ENCODE assay signal across 9 cellular contexts in genomic region chr6:142207265-142207877, GRCh38.
DNase-seq lines count a peak whose midpoint lies in the region; ATAC-seq and TF ChIP-seq lines count a peak whose summit lies in the region.
"Had no signal": no experiment of that assay in that cellular context is flagged by ENCODE, and none has a peak within 500 bp of the region (broad histone marks: within the 10 kb centered on the region; RNA-seq: fewer than 3 reads in every experiment).

No MANE protein-coding gene starts in this region.

- peak; percentile 76 for TF ChIP-seq CTCF in retinal pigment epithelial cell (conservative IDR thresholded peaks at IDR 0.05; ENCODE audit: low read depth, low read length)

- H3K9me3 ChIP-seq in NT2/D1 (ENCODE audit: insufficient read depth, low read length), result peaks cover 4% of the 10 kb centered on the region

- peaks cover 21% of the 10 kb centered on the region for H3K36me3 ChIP-seq in NT2/D1 (ENCODE audit: insufficient read depth, insufficient read length, low read length)

- H3K27me3 Mint-ChIP-seq in activated T-helper 1 cell treated with anti-CD3 and anti-CD28 coated beads, Interleukin-12 subunit alpha, Interleukin-12 subunit beta, Interleukin-2, Interleukin-4 antibody, amounts not matched to agents 30 ng/mL and 10 ng/mL and 1 ng/mL, durations not matched to agents 14 hours and 24 hours and 36 hours (ENCODE audit: insufficient read depth), result no peaks in the 10 kb centered on the region

- H3K4me1 Mint-ChIP-seq in activated T-helper 1 cell treated with anti-CD3 and anti-CD28 coated beads, Interleukin-12 subunit alpha, Interleukin-12 subunit beta, Interleukin-2, Interleukin-4 antibody, amounts not matched to agents 30 ng/mL and 10 ng/mL and 1 ng/mL, durations not matched to agents 14 hours and 24 hours and 36 hours (ENCODE audit: low read depth), result no peaks in the 10 kb centered on the region

- DNase-seq in NCI-H1436 (lab: John Stamatoyannopoulos, UW), result peak; percentile 3
- no peak for DNase-seq in NCI-H1436 treated with DMSO at 0.1 percent for 48 hours (lab: John Stamatoyannopoulos, UW)
- DNase-seq in NT2/D1 (ENCODE audit: low read depth, low spot score), result peak; percentile 25
- peak; percentile 6 for DNase-seq in activated T-helper 1 cell treated with anti-CD3 and anti-CD28 coated beads, Interleukin-12 subunit alpha, Interleukin-12 subunit beta, Interleukin-2, Interleukin-4 antibody, amounts not matched to agents 30 ng/mL and 10 ng/mL and 1 ng/mL, durations not matched to agents 14 hours and 24 hours and 36 hours (ENCODE audit: low spot score)
- DNase-seq in glomerular visceral epithelial cell (ENCODE audit: extremely low spot score), result peak; percentile 46
- DNase-seq in retinal pigment epithelial cell (ENCODE audit: low read depth), result peak; percentile 3
- no peak for DNase-seq in DMS79 treated with DMSO at 0.1 percent for 48 hours (lab: John Stamatoyannopoulos, UW)

- H3K9ac ChIP-seq in NT2/D1 (ENCODE audit: insufficient read length, low read depth), result no peak overlapping the region
- H3K9ac ChIP-seq: BLaER1 treated with 17β-estradiol and CSF1 and Interleukin-3, amounts not matched to agents 10 nM and 100 nM had no signal

- no peak overlapping the region for H3K4me3 ChIP-seq in NT2/D1 (ENCODE audit: insufficient read length, low read depth)
- H3K4me3 ChIP-seq in retinal pigment epithelial cell (ENCODE audit: low read length), result no peak overlapping the region
- H3K4me3 ChIP-seq: BLaER1 treated with 17β-estradiol and CSF1 and Interleukin-3, amounts not matched to agents 10 nM and 100 nM had no signal

- H3K36me3 Mint-ChIP-seq in activated T-helper 1 cell treated with anti-CD3 and anti-CD28 coated beads, Interleukin-12 subunit alpha, Interleukin-12 subunit beta, Interleukin-2, Interleukin-4 antibody, amounts not matched to agents 30 ng/mL and 10 ng/mL and 1 ng/mL, durations not matched to agents 14 hours and 24 hours and 36 hours (ENCODE audit: low read depth), result peaks cover 36% of the 10 kb centered on the region

- no peak overlapping the region for H3K4me3 Mint-ChIP-seq in activated T-helper 1 cell treated with anti-CD3 and anti-CD28 coated beads, Interleukin-12 subunit alpha, Interleukin-12 subunit beta, Interleukin-2, Interleukin-4 antibody, amounts not matched to agents 30 ng/mL and 10 ng/mL and 1 ng/mL, durations not matched to agents 14 hours and 24 hours and 36 hours

- no peaks in the 10 kb centered on the region for H3K27me3 ChIP-seq in NT2/D1 (ENCODE audit: insufficient read depth, insufficient read length)
- H3K27me3 ChIP-seq: BLaER1 treated with 17β-estradiol and CSF1 and Interleukin-3, amounts not matched to agents 10 nM and 100 nM had no signal

- no peaks in the 10 kb centered on the region for H3K4me1 ChIP-seq in NT2/D1 (ENCODE audit: insufficient read depth, insufficient read length)
- H3K4me1 ChIP-seq: BLaER1 treated with 17β-estradiol and CSF1 and Interleukin-3, amounts not matched to agents 10 nM and 100 nM had no signal

- ATAC-seq in HG02870 (IDR thresholded peaks at IDR 0.05; ENCODE audit: unreplicated experiment), result peak; percentile 80

- H3K27ac Mint-ChIP-seq in activated T-helper 1 cell treated with anti-CD3 and anti-CD28 coated beads, Interleukin-12 subunit alpha, Interleukin-12 subunit beta, Interleukin-2, Interleukin-4 antibody, amounts not matched to agents 30 ng/mL and 10 ng/mL and 1 ng/mL, durations not matched to agents 14 hours and 24 hours and 36 hours, result no peak overlapping the region

- intact Hi-C loops in activated T-helper 1 cell treated with anti-CD3 and anti-CD28 coated beads, Interleukin-12 subunit alpha, Interleukin-12 subunit beta, Interleukin-2, Interleukin-4 antibody, amounts not matched to agents 30 ng/mL and 10 ng/mL and 1 ng/mL, durations not matched to agents 14 hours and 24 hours and 36 hours (cut with micrococcal nuclease), result loop anchor here (1.0 to 5.0 kb wide), 4 partner anchors 51 to 190 kb away; partner anchors contain the start of genes NMBR and VTA1

- peaks cover 10% of the 10 kb centered on the region for H3K9me3 Mint-ChIP-seq in activated T-helper 1 cell treated with anti-CD3 and anti-CD28 coated beads, Interleukin-12 subunit alpha, Interleukin-12 subunit beta, Interleukin-2, Interleukin-4 antibody, amounts not matched to agents 30 ng/mL and 10 ng/mL and 1 ng/mL, durations not matched to agents 14 hours and 24 hours and 36 hours

Comparison
In these comparisons a context has a peak if more than half of its experiments do, and no peak if none do; other contexts are left out.
1. DNase-seq: peak in NCI-H1436 (single experiment), NT2/D1 (single experiment), activated T-helper 1 cell treated with anti-CD3 and anti-CD28 coated beads, Interleukin-12 subunit alpha, Interleukin-12 subunit beta, Interleukin-2, Interleukin-4 antibody, amounts not matched to agents 30 ng/mL and 10 ng/mL and 1 ng/mL, durations not matched to agents 14 hours and 24 hours and 36 hours (single experiment), glomerular visceral epithelial cell (single experiment) and retinal pigment epithelial cell (single experiment); none in NCI-H1436 treated with DMSO at 0.1 percent for 48 hours (single experiment) and DMS79 treated with DMSO at 0.1 percent for 48 hours (single experiment).